Comparison of ENCODE assay signal across 1 cellular context in the genomic region with DNA sequence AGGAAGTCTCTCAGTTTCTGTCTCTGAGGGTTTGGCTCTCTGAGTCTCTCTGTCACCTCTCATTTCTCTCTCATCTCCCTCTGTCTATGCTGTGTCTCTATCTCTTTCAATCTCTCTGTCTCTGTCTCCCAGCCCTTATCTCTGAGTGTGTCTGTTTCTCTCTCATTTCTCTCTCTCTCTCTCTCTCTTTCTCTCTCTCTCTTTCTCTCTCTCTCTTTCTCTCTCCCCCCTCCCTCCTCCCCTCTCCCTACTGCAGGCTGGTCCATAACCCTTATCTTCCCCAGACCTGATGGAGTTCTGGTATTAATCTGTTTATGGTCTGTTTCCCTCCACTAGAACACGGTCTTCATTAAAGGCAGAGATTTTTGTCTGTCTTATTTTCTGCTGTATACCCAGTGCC.
TF ChIP-seq lines count a peak whose summit lies in the region.

No MANE protein-coding gene starts in this region.

TF ChIP-seq in IMR-90, 13 proteins besides CTCF, POLR2A, EP300 and RAD21:
- TF ChIP-seq, protein P1, sequence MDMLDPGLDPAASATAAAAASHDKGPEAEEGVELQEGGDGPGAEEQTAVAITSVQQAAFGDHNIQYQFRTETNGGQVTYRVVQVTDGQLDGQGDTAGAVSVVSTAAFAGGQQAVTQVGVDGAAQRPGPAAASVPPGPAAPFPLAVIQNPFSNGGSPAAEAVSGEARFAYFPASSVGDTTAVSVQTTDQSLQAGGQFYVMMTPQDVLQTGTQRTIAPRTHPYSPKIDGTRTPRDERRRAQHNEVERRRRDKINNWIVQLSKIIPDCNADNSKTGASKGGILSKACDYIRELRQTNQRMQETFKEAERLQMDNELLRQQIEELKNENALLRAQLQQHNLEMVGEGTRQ (IDR thresholded peaks at IDR 0.05; ENCODE audit: low read depth, low read length), result no peak
- TF ChIP-seq RCOR1 (IDR thresholded peaks at IDR 0.05; ENCODE audit: insufficient replicate concordance, low read length) (no peak), NFE2L2 (IDR thresholded peaks at IDR 0.05; ENCODE audit: low read depth, low read length) (no peak), FOS (IDR thresholded peaks at IDR 0.05; ENCODE audit: low read depth, low read length) (no peak), MXI1 (IDR thresholded peaks at IDR 0.05; ENCODE audit: borderline replicate concordance, low read depth, low read length) (no peak), MAZ (IDR thresholded peaks at IDR 0.05; ENCODE audit: borderline replicate concordance, low read depth, low read length) (no peak), CEBPB (IDR thresholded peaks at IDR 0.05; ENCODE audit: low read depth, low read length) (no peak), MAFK (IDR thresholded peaks at IDR 0.05; ENCODE audit: low read depth, low read length) (no peak), SMC3 (IDR thresholded peaks at IDR 0.05; ENCODE audit: low read depth, low read length) (no peak), BHLHE40 (IDR thresholded peaks at IDR 0.05; ENCODE audit: low read depth, low read length) (no peak), RFX5 (IDR thresholded peaks at IDR 0.05; ENCODE audit: low read depth, low read length) (no peak), CHD1 (IDR thresholded peaks at IDR 0.05; ENCODE audit: low read depth, low read length) (no peak)
- TF ChIP-seq, protein P2, sequence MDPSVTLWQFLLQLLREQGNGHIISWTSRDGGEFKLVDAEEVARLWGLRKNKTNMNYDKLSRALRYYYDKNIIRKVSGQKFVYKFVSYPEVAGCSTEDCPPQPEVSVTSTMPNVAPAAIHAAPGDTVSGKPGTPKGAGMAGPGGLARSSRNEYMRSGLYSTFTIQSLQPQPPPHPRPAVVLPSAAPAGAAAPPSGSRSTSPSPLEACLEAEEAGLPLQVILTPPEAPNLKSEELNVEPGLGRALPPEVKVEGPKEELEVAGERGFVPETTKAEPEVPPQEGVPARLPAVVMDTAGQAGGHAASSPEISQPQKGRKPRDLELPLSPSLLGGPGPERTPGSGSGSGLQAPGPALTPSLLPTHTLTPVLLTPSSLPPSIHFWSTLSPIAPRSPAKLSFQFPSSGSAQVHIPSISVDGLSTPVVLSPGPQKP (IDR thresholded peaks at IDR 0.05; ENCODE audit: borderline replicate concordance, low read depth, low read length), result no peak
